In genomic region chr9:136574606-136575005, GRCh38 we compare ENCODE assay signal across 7 cellular contexts. TPM values are rescaled to one million over a fixed set of nuclear protein-coding genes. Genes with fewer than 3 reads are reported as not detected.
DNase-seq lines count a peak whose midpoint lies in the region; ATAC-seq, FAIRE-seq and TF ChIP-seq lines count a peak whose summit lies in the region.
"Not testable (repeated sequence)": the region's sequence is repeated elsewhere in the genome, so short reads cannot be mapped to it uniquely, and the experiment has no call there.

No MANE protein-coding gene starts in this region.

- CTCF ChIA-PET in K562 (lab: Yijun Ruan, JAX; ENCODE audit: low intra/inter-chr PET ratio), result not testable (repeated sequence)

- not testable (repeated sequence) for H2BK20ac ChIP-seq in H9 (ENCODE audit: low read depth, low read length, poor library complexity, severe bottlenecking)

- not testable (repeated sequence) for H3K4me2 ChIP-seq in H9 (ENCODE audit: insufficient read depth, insufficient read length, low read length); K562 (ENCODE audit: insufficient read depth, low read length)

- H3K4me3 Mint-ChIP-seq in H9; T-helper 17 cell; nephron; stimulated activated effector memory CD8-positive, alpha-beta T cell treated with anti-CD3 and anti-CD28 coated beads, Interleukin-12 subunit alpha, Interleukin-12 subunit beta, amount 100 ng/mL, for 72 hours: not testable (repeated sequence)
- H3K4me3 Mint-ChIP-seq in endothelial cell (ENCODE audit: unreplicated experiment) (peak overlapping the region; percentile 8), immature natural killer cell (peak overlapping the region; percentile 27 to 78 (median 56))

- H2BK15ac ChIP-seq in H9 (ENCODE audit: low read depth, low read length), result not testable (repeated sequence)

- not testable (repeated sequence) for H3K14ac ChIP-seq in H9 (ENCODE audit: insufficient read depth, low read length)

- H3K36me3 Mint-ChIP-seq in H9 (ENCODE audit: insufficient read depth in 1 of 3, low read depth in 3 of 3); T-helper 17 cell (ENCODE audit: low read depth); endothelial cell (ENCODE audit: low read depth, unreplicated experiment); immature natural killer cell; nephron (ENCODE audit: low read depth); stimulated activated effector memory CD8-positive, alpha-beta T cell treated with anti-CD3 and anti-CD28 coated beads, Interleukin-12 subunit alpha, Interleukin-12 subunit beta, amount 100 ng/mL, for 72 hours: not testable (repeated sequence)

- not testable (repeated sequence) for H3K27me3 ChIP-seq in H9 (ENCODE audit: insufficient read depth, low read length); K562 (ENCODE audit: control insufficient read depth in 2 of 2, insufficient read depth in 2 of 2, low read length in 2 of 2)

- H3K4ac ChIP-seq in H9 (ENCODE audit: low read depth, low read length), result not testable (repeated sequence)

- H3K9ac ChIP-seq in H9 (ENCODE audit: extremely low read depth, insufficient read length, low read length); K562 (ENCODE audit: insufficient read depth in 1 of 2, low read depth in 2 of 2, low read length in 2 of 2): not testable (repeated sequence)

- H3K9me1 ChIP-seq in K562 (ENCODE audit: control insufficient read depth, insufficient read depth, low read length), result not testable (repeated sequence)

- H3K27ac Mint-ChIP-seq in H9 (peak overlapping the region in 2 of 3 experiments; percentile 26 to 62; a peak in 1 of 7 replicates), T-helper 17 cell (peak overlapping the region; percentile 54), immature natural killer cell (peak overlapping the region; percentile 94 to 98 (median 98)), nephron (peak overlapping the region in 2 of 3 experiments; percentile 81 to 87)
- H3K27ac Mint-ChIP-seq in endothelial cell (ENCODE audit: unreplicated experiment), result not testable (repeated sequence)
- H3K27ac Mint-ChIP-seq in stimulated activated effector memory CD8-positive, alpha-beta T cell treated with anti-CD3 and anti-CD28 coated beads, Interleukin-12 subunit alpha, Interleukin-12 subunit beta, amount 100 ng/mL, for 72 hours, result peak overlapping the region; percentile 23

- not testable (repeated sequence) for H2AK5ac ChIP-seq in H9 (ENCODE audit: insufficient read length, low read length)

- not testable (repeated sequence) for H2AFZ ChIP-seq in H9 (ENCODE audit: low read length); K562 (ENCODE audit: low read depth, low read length)

- H3K4me1 Mint-ChIP-seq in H9, result peaks cover 42 to 56% of the 10 kb centered on the region in 2 experiments
- not testable (repeated sequence) for H3K4me1 Mint-ChIP-seq in T-helper 17 cell
- H3K4me1 Mint-ChIP-seq in endothelial cell (ENCODE audit: unreplicated experiment), result peaks cover 27% of the 10 kb centered on the region
- peaks cover 53 to 59% of the 10 kb centered on the region in 2 donors for H3K4me1 Mint-ChIP-seq in immature natural killer cell
- peaks cover 47% of the 10 kb centered on the region for H3K4me1 Mint-ChIP-seq in nephron
- peaks cover 28% of the 10 kb centered on the region for H3K4me1 Mint-ChIP-seq in stimulated activated effector memory CD8-positive, alpha-beta T cell treated with anti-CD3 and anti-CD28 coated beads, Interleukin-12 subunit alpha, Interleukin-12 subunit beta, amount 100 ng/mL, for 72 hours

- not testable (repeated sequence) for FAIRE-seq in K562 (lab: Jason Lieb, UNC)

- H2BK120ac ChIP-seq in H9 (ENCODE audit: low read depth, low read length, poor library complexity, severe bottlenecking), result not testable (repeated sequence)

- not testable (repeated sequence) for H4K20me1 ChIP-seq in H9 (ENCODE audit: control insufficient read depth, insufficient read depth, insufficient read length); K562 (replicated peaks; ENCODE audit: control insufficient read depth, insufficient read depth, low read length)

- H3K23ac ChIP-seq in H9 (ENCODE audit: insufficient read length, low read depth, low read length), result not testable (repeated sequence)

- H3K4me1 ChIP-seq in H9 (ENCODE audit: insufficient read depth, low read length), result not testable (repeated sequence)
- H3K4me1 ChIP-seq in K562 (replicated peaks in 1 of 2; ENCODE audit: control insufficient read depth in 2 of 2, insufficient read depth in 2 of 2, low read length in 2 of 2), result peaks cover 17 to 70% of the 10 kb centered on the region in 2 experiments

- H4K91ac ChIP-seq in H9 (ENCODE audit: insufficient read length, low read depth, low read length), result not testable (repeated sequence)

- not testable (repeated sequence) for H3K27ac ChIP-seq in H9 (ENCODE audit: insufficient read length, low read depth, low read length); K562 (ENCODE audit: extremely low read depth, low read depth, low read length)

- intact Hi-C loops in K562 (cut with micrococcal nuclease), result not testable (repeated sequence)

- TF ChIP-seq RAD21 in K562 (CRISPR knock-in tag; conservative IDR thresholded peaks at IDR 0.05 in 1 of 2, IDR thresholded peaks at IDR 0.05 in 1 of 2), result not testable (repeated sequence)

- BruUV-seq in K562 (replicated peaks; lab: Mats Ljungman, UMichigan), result not testable (repeated sequence)

- H3K79me2 ChIP-seq in H9 (ENCODE audit: insufficient read depth, low read length); K562 (ENCODE audit: control insufficient read depth, insufficient read depth, low read length): not testable (repeated sequence)

- not testable (repeated sequence) for H3K4me3 ChIP-seq in K562

- H3K79me1 ChIP-seq in H9 (ENCODE audit: insufficient read depth, low read depth, low read length, poor library complexity, severe bottlenecking), result not testable (repeated sequence)

- H3K56ac ChIP-seq in H9 (ENCODE audit: insufficient read length, low read depth, low read length), result not testable (repeated sequence)

- no CpG with 5 or more reads among the region's 16 CpGs for WGBS in H9 (ENCODE audit: extremely low coverage, insufficient read length, low lambda C conversion rate)
- 57% methylated on average over 12 of the region's 16 CpGs for whole genome bisulfite sequencing in K562 (ENCODE audit: insufficient coverage, low coverage, missing lambda C conversion rate)

- TF ChIP-seq POLR2A in K562 (conservative IDR thresholded peaks at IDR 0.05), result not testable (repeated sequence)

- H4K5ac ChIP-seq in H9 (ENCODE audit: insufficient read length, low read depth, low read length), result not testable (repeated sequence)

- H4K8ac ChIP-seq in H9 (replicated peaks; ENCODE audit: insufficient read length, low read depth, low read length), result not testable (repeated sequence)

- not testable (repeated sequence) for H3K9me3 Mint-ChIP-seq in H9; endothelial cell (ENCODE audit: unreplicated experiment); immature natural killer cell; nephron; stimulated activated effector memory CD8-positive, alpha-beta T cell treated with anti-CD3 and anti-CD28 coated beads, Interleukin-12 subunit alpha, Interleukin-12 subunit beta, amount 100 ng/mL, for 72 hours

- POLR2A ChIA-PET in K562 (lab: Yijun Ruan, JAX), result interaction anchor here (1.3 kb wide), 1 partner anchor 19 kb away, joined by 3 read pairs; no protein-coding TSS in a partner anchor

- not testable (repeated sequence) for H3K9me3 ChIP-seq in H9 (ENCODE audit: control insufficient read depth, low read depth, low read length); T-helper 17 cell (ENCODE audit: control insufficient read depth, low read length, poor library complexity, severe bottlenecking); K562 (replicated peaks; ENCODE audit: control insufficient read depth, insufficient read depth, low read depth, low read length)

- not testable (repeated sequence) for TF ChIP-seq EP300 in K562 (IDR thresholded peaks at IDR 0.05; ENCODE audit: low read length)

- TF ChIP-seq CTCF in H9 (conservative IDR thresholded peaks at IDR 0.05); K562 (IDR thresholded peaks at IDR 0.05 in 2 of 3, conservative IDR thresholded peaks at IDR 0.05 in 1 of 3; ENCODE audit: insufficient read depth in 2 of 3, low read depth in 1 of 3, low read length in 3 of 3); endothelial cell (IDR thresholded peaks at IDR 0.05; ENCODE audit: unreplicated experiment); nephron (IDR thresholded peaks at IDR 0.05; ENCODE audit: unreplicated experiment in 3 of 3): not testable (repeated sequence)

- not testable (repeated sequence) for DNase-seq in H9; T-helper 17 cell; K562 (ENCODE audit: extremely low read depth in 1 of 4, low spot score in 3 of 4); endothelial cell (ENCODE audit: low spot score); immature natural killer cell; stimulated activated effector memory CD8-positive, alpha-beta T cell treated with anti-CD3 and anti-CD28 coated beads, Interleukin-12 subunit alpha, Interleukin-12 subunit beta, amount 100 ng/mL, for 72 hours (ENCODE audit: low spot score in 2 of 2)

- not testable (repeated sequence) for H2BK12ac ChIP-seq in H9 (ENCODE audit: insufficient read length, low read depth, low read length)

- in situ Hi-C loops in K562 (cut with MboI), result not testable (repeated sequence)

- not testable (repeated sequence) for H2BK5ac ChIP-seq in H9 (ENCODE audit: insufficient read length, low read length)

- not testable (repeated sequence) for H3K18ac ChIP-seq in H9 (ENCODE audit: insufficient read length, low read depth, low read length)

- not testable (repeated sequence) for H3T11ph ChIP-seq in H9 (ENCODE audit: low read length)

- not testable (repeated sequence) for ATAC-seq in T-helper 17 cell; K562; stimulated activated effector memory CD8-positive, alpha-beta T cell treated with anti-CD3 and anti-CD28 coated beads, Interleukin-12 subunit alpha, Interleukin-12 subunit beta, amount 100 ng/mL, for 72 hours

- not testable (repeated sequence) for H3K23me2 ChIP-seq in H9 (ENCODE audit: insufficient read length, low read depth, low read length, poor library complexity, severe bottlenecking)

- not testable (repeated sequence) for H3K36me3 ChIP-seq in K562 (ENCODE audit: control insufficient read depth, insufficient read depth, low read length)

- H3K27me3 Mint-ChIP-seq in H9 (ENCODE audit: low read depth); T-helper 17 cell; endothelial cell (ENCODE audit: unreplicated experiment); nephron (ENCODE audit: low read depth): not testable (repeated sequence)
- H3K27me3 Mint-ChIP-seq in immature natural killer cell (ENCODE audit: low read depth in 3 of 3), result peaks cover 1 to 13% (median 3%) of the 10 kb centered on the region in 3 donors

RNA-seq across cellular contexts. Expression of gene NOTCH1, which starts 28.8 kb away (rescaled TPM):
- total RNA-seq in H9 (2021) (63.7 and 71.6 TPM in 2 replicates), T-helper 17 cell (10 to 100 TPM; 31.7 to 37.5 TPM), K562 (2014; rRNA removed) (7.1 and 12.0 TPM in 2 replicates), K562 (2014; rRNA removed; fragmentation: Illumina TruSeq; extraction: Trizol) (0.69 and 0.73 TPM in 2 replicates), K562 (2015; rRNA removed; fragmentation: Illumina TruSeq; extraction: Trizol) (2.3 and 2.8 TPM in 2 replicates), K562 (2021) (26.7 and 31.4 TPM in 2 replicates), endothelial cell (ENCODE audit: unreplicated experiment) (312 TPM)
- 19.9 and 65.7 TPM in 2 replicates for total RNA-seq in K562 (2011; cell fraction: chromatin; rRNA removed; ENCODE audit: low replicate concordance)
- 52.4 and 65.7 TPM in 2 replicates for total RNA-seq in K562 (2011; cell fraction: nucleolus; rRNA removed)
- total RNA-seq in K562 (2011; cell fraction: nucleoplasm; rRNA removed), result 25.2 and 35.0 TPM in 2 replicates
- polyA plus RNA-seq in K562 (2011; rRNA removed) (1.2 and 2.2 TPM in 2 replicates), K562 (2014; fragmentation: Illumina TruSeq; extraction: Trizol) (2.6 and 6.3 TPM in 2 replicates), K562 (2014; fragmentation: Nextera tagmentation; extraction: Ambion mirVana) (under 1 TPM; 0.03 to 0.04 TPM), K562 (2014; rRNA removed) (8.2 and 8.6 TPM in 2 replicates), immature natural killer cell (10 to 100 TPM in 1 of 3 donors, 1 to 10 TPM in 1, under 1 TPM in 1; 0.98 to 22.8 (median 4.3) TPM)
- polyA plus RNA-seq in K562 (2011; cell fraction: cytosol; rRNA removed), result 2.9 and 4.9 TPM in 2 replicates
- 13.3 and 22.9 TPM in 2 replicates for polyA plus RNA-seq in K562 (2011; cell fraction: nucleus; rRNA removed)
- polyA plus RNA-seq in K562 (2012), result 10.2 and 14.1 TPM in 2 replicates
- 2.0 and 2.8 TPM in 2 replicates for polyA minus RNA-seq in K562 (2011; rRNA and poly(A)+ RNA removed)
- 35.0 and 45.4 TPM in 2 replicates for polyA minus RNA-seq in K562 (2011; cell fraction: cytosol; rRNA and poly(A)+ RNA removed)
- polyA minus RNA-seq in K562 (2011; cell fraction: nucleus; rRNA and poly(A)+ RNA removed), result 15.9 and 18.9 TPM in 2 replicates
